19 cellular contexts compared by ENCODE assay signal in genomic region chr12:107347261-107347660, GRCh38.
DNase-seq lines count a peak whose midpoint lies in the region; ATAC-seq, FAIRE-seq and TF ChIP-seq lines count a peak whose summit lies in the region.
"Had no signal": no experiment of that assay in that cellular context is flagged by ENCODE, and none has a peak within 500 bp of the region (broad histone marks: within the 10 kb centered on the region; RNA-seq: fewer than 3 reads in every experiment).

No MANE protein-coding gene starts in this region.

- H3K4me3 ChIP-seq in A549 (no peak overlapping the region), GM23338 (no peak overlapping the region), neural progenitor cell (no peak overlapping the region), suprapubic skin (no peak overlapping the region)
- H3K4me3 ChIP-seq: BLaER1, GM23248 had no signal

- H3K4me2 ChIP-seq in A549 (no peak overlapping the region; the same call in 2 of the 3 replicates), GM23338 (no peak overlapping the region), neural progenitor cell (no peak overlapping the region)
- H3K4me2 ChIP-seq: BLaER1 had no signal

- H3K36me3 Mint-ChIP-seq in GM23338 (ENCODE audit: low read depth) (peaks cover 2% of the 10 kb centered on the region; the same call in 1 of the 3 replicates), neural progenitor cell (peaks cover 2% of the 10 kb centered on the region)
- H3K36me3 Mint-ChIP-seq: CD8-positive, alpha-beta T cell had no signal

- no peaks in the 10 kb centered on the region for H3K9me2 ChIP-seq in GM23338 (ENCODE audit: insufficient read depth)

- CTCF ChIA-PET in A549 (lab: Yijun Ruan, JAX): interaction anchor here (1.0 to 1.7 kb wide), 3 partner anchors 26 to 215 kb away, joined by 3 to 4 read pairs (median 3); no protein-coding TSS in a partner anchor

- H3K4me1 ChIP-seq in A549 (peaks cover 88% of the 10 kb centered on the region), GM23338 (ENCODE audit: insufficient read depth) (no peaks in the 10 kb centered on the region), neural progenitor cell (no peaks in the 10 kb centered on the region), suprapubic skin (peaks cover 8% of the 10 kb centered on the region)
- H3K4me1 ChIP-seq: Caco-2 had no signal

- TF ChIP-seq EP300 in A549 (IDR thresholded peaks at IDR 0.05) (no peak), suprapubic skin (IDR thresholded peaks at IDR 0.05) (no peak)

- TF ChIP-seq RAD21 in A549 (conservative IDR thresholded peaks at IDR 0.05 in 1 of 2, IDR thresholded peaks at IDR 0.05 in 1 of 2): no peak

- H3K9me3 ChIP-seq in A549 (peaks cover 13% of the 10 kb centered on the region; the same call in 2 of the 3 replicates), neural progenitor cell (ENCODE audit: low read depth) (no peaks in the 10 kb centered on the region), suprapubic skin (no peaks in the 10 kb centered on the region)
- H3K9me3 ChIP-seq: Caco-2 had no signal

- H3K79me2 ChIP-seq in GM23338 (replicated peaks; ENCODE audit: insufficient read depth): no peaks in the 10 kb centered on the region
- H3K79me2 ChIP-seq in neural progenitor cell (ENCODE audit: low read depth): no peaks in the 10 kb centered on the region

- ATAC-seq in A549: no peak
- ATAC-seq in GM23338: no peak
- no peak for ATAC-seq in GM19351 (IDR thresholded peaks at IDR 0.05; ENCODE audit: unreplicated experiment)
- ATAC-seq: CD8-positive, alpha-beta T cell had no signal

- no peaks in the 10 kb centered on the region for H4K20me1 ChIP-seq in GM23338 (replicated peaks; ENCODE audit: insufficient read depth)
- no peaks in the 10 kb centered on the region for H4K20me1 ChIP-seq in neural progenitor cell (ENCODE audit: low read depth)

- H3K36me3 ChIP-seq in GM23338 (ENCODE audit: insufficient read depth) (no peaks in the 10 kb centered on the region), neural progenitor cell (no peaks in the 10 kb centered on the region), suprapubic skin (no peaks in the 10 kb centered on the region)
- H3K36me3 ChIP-seq: BLaER1 had no signal

- peaks cover 6% of the 10 kb centered on the region for H3K9me3 Mint-ChIP-seq in GM23338
- H3K9me3 Mint-ChIP-seq in neural progenitor cell: no peaks in the 10 kb centered on the region
- H3K9me3 Mint-ChIP-seq: CD8-positive, alpha-beta T cell; H9 had no signal

- peaks cover 2% of the 10 kb centered on the region for H3K27me3 Mint-ChIP-seq in GM23338 (ENCODE audit: insufficient read depth, low read depth, poor library complexity)
- peaks cover 7% of the 10 kb centered on the region for H3K27me3 Mint-ChIP-seq in neural progenitor cell (ENCODE audit: insufficient read depth, low read depth)

- H3K4me3 Mint-ChIP-seq in GM23338 (no peak overlapping the region), neural progenitor cell (no peak overlapping the region)
- H3K4me3 Mint-ChIP-seq: B cell; CD4-positive, CD25-positive, alpha-beta regulatory T cell; CD8-positive, alpha-beta T cell; H9; HFFc6 had no signal

- no peaks in the 10 kb centered on the region for H3F3A ChIP-seq in GM23338 (replicated peaks; ENCODE audit: low read depth)
- no peaks in the 10 kb centered on the region for H3F3A ChIP-seq in neural progenitor cell (ENCODE audit: low read depth)

- TF ChIP-seq POLR2A in A549 (IDR thresholded peaks at IDR 0.05; ENCODE audit: low read length): no peak
- TF ChIP-seq POLR2A in suprapubic skin (IDR thresholded peaks at IDR 0.05): no peak

- no peak overlapping the region for H3K27ac Mint-ChIP-seq in GM23338
- H3K27ac Mint-ChIP-seq in neural progenitor cell: peak overlapping the region; percentile 17
- H3K27ac Mint-ChIP-seq: B cell; CD4-positive, CD25-positive, alpha-beta regulatory T cell; CD8-positive, alpha-beta T cell; H9; HFFc6 had no signal

- TF ChIP-seq CTCF in A549 (IDR thresholded peaks at IDR 0.05): no peak
- TF ChIP-seq CTCF in GM23338 (conservative IDR thresholded peaks at IDR 0.05; ENCODE audit: low read depth in 2 of 2): no peak
- TF ChIP-seq CTCF in neural progenitor cell (IDR thresholded peaks at IDR 0.05): no peak
- no peak for TF ChIP-seq CTCF in suprapubic skin (IDR thresholded peaks at IDR 0.05)

- DNase-seq in A549 (ENCODE audit: low read depth in 1 of 2, low spot score in 1 of 2): no peak
- DNase-seq in GM23338 (ENCODE audit: low spot score): no peak
- no peak for DNase-seq in neural progenitor cell (ENCODE audit: low spot score)
- DNase-seq in NCI-H226: no peak
- no peak for DNase-seq in suprapubic skin (ENCODE audit: low spot score in 2 of 2)
- DNase-seq: Caco-2; CD4-positive, CD25-positive, alpha-beta regulatory T cell; CD8-positive, alpha-beta T cell; DMS153; DND-41; GM23248; H9; HFFc6 had no signal

- H3K27me3 ChIP-seq in GM23338 (ENCODE audit: insufficient read depth) (no peaks in the 10 kb centered on the region), neural progenitor cell (no peaks in the 10 kb centered on the region), suprapubic skin (no peaks in the 10 kb centered on the region)
- H3K27me3 ChIP-seq: BLaER1 had no signal

- no peak overlapping the region for H3K9ac ChIP-seq in neural progenitor cell
- H3K9ac ChIP-seq: BLaER1, GM23248 had no signal

- H3K27ac ChIP-seq in A549 (peak overlapping the region; percentile 94 to 96), GM23338 (ENCODE audit: low read depth) (no peak overlapping the region), neural progenitor cell (no peak overlapping the region), suprapubic skin (no peak overlapping the region)
- H3K27ac ChIP-seq: BLaER1, C4-2B, GM23248 had no signal

- H2AFZ ChIP-seq in GM23338 (no peak overlapping the region), neural progenitor cell (replicated peaks) (no peak overlapping the region)
- H2AFZ ChIP-seq: GM23248 had no signal

- POLR2A ChIA-PET in A549 (lab: Yijun Ruan, JAX): no interaction called here

- WGBS in A549 (ENCODE audit: missing lambda C conversion rate): 92% methylated on average over 3 of the region's 3 CpGs
- 96% methylated on average over 3 of the region's 3 CpGs for WGBS in suprapubic skin

- H3K4me1 Mint-ChIP-seq in GM23338: no peaks in the 10 kb centered on the region; the same call in 2 of the 3 replicates
- peaks cover 7% of the 10 kb centered on the region for H3K4me1 Mint-ChIP-seq in neural progenitor cell
- H3K4me1 Mint-ChIP-seq: B cell had no signal

- FAIRE-seq in A549 (lab: Jason Lieb, UNC): no peak
- FAIRE-seq: G401.6, GM12892 had no signal

TF ChIP-seq in A549, 52 proteins besides CTCF, POLR2A, EP300 and RAD21 (continues in another document):
- no peak for TF ChIP-seq HOXB5 (CRISPR knock-in tag; IDR thresholded peaks at IDR 0.05)
- no peak for TF ChIP-seq ELK1 (IDR thresholded peaks at IDR 0.05; ENCODE audit: low read depth, low read length)
- TF ChIP-seq BHLHE40 (IDR thresholded peaks at IDR 0.05; ENCODE audit: low read depth, low read length): no peak
- TF ChIP-seq ZFP36 (IDR thresholded peaks at IDR 0.05; ENCODE audit: borderline replicate concordance, partially characterized antibody): no peak
- TF ChIP-seq POLR2AphosphoS2 (conservative IDR thresholded peaks at IDR 0.05; ENCODE audit: low read length): no peak
- TF ChIP-seq BCL3 (IDR thresholded peaks at IDR 0.05): no peak
- TF ChIP-seq EHMT2 (IDR thresholded peaks at IDR 0.05; ENCODE audit: low read depth): no peak

TF ChIP-seq in GM23338, 12 proteins besides CTCF, POLR2A, EP300 and RAD21:
- no peak for TF ChIP-seq STAT1 (IDR thresholded peaks at IDR 0.05; ENCODE audit: unreplicated experiment)
- TF ChIP-seq REST (IDR thresholded peaks at IDR 0.05; ENCODE audit: unreplicated experiment): no peak
- no peak for TF ChIP-seq ETS1 (IDR thresholded peaks at IDR 0.05)
- TF ChIP-seq ZNF331 (CRISPR knock-in tag; IDR thresholded peaks at IDR 0.05; ENCODE audit: low read depth): peak; percentile 87

Comparison
In these comparisons a context has a peak if more than half of its experiments do, and no peak if none do; other contexts are left out.
1. H3K27ac ChIP-seq: peak in A549 (2 of 2); none in GM23338 (single experiment), neural progenitor cell (single experiment) and suprapubic skin (single experiment).